ENCODE assay signal across 11 cellular contexts in genomic region chr5:126395198-126395597, GRCh38. TPM values are rescaled to one million over a fixed set of nuclear protein-coding genes. Genes with fewer than 3 reads are reported as not detected.
DNase-seq lines count a peak whose midpoint lies in the region; ATAC-seq and TF ChIP-seq lines count a peak whose summit lies in the region.
"Had no signal": no experiment of that assay in that cellular context is flagged by ENCODE, and none has a peak within 500 bp of the region (broad histone marks: within the 10 kb centered on the region; RNA-seq: fewer than 3 reads in every experiment).

No MANE protein-coding gene starts in this region.

- H3K27me3 ChIP-seq in adipocyte (replicated peaks; ENCODE audit: control insufficient read depth, insufficient read depth, low read length) (no peaks in the 10 kb centered on the region), mesenchymal stem cell (ENCODE audit: control insufficient read depth in 1 of 2, insufficient read depth in 1 of 2, low read length in 2 of 2) (no peaks in the 10 kb centered on the region), vagina (no peaks in the 10 kb centered on the region)

- H2BK12ac ChIP-seq in mesenchymal stem cell (ENCODE audit: low read length in 2 of 2): no peak overlapping the region

- H3K4me2 ChIP-seq in mesenchymal stem cell (ENCODE audit: low read length, poor library complexity, severe bottlenecking): no peak overlapping the region

- H3K9me3 ChIP-seq in adipocyte (ENCODE audit: control insufficient read depth, low read length): peaks cover 11% of the 10 kb centered on the region
- peaks cover 7% of the 10 kb centered on the region for H3K9me3 ChIP-seq in mesenchymal stem cell (ENCODE audit: control insufficient read depth, low read length)
- H3K9me3 ChIP-seq in vagina: no peaks in the 10 kb centered on the region
- H3K9me3 ChIP-seq: prostate gland had no signal

- H3K18ac ChIP-seq in mesenchymal stem cell (ENCODE audit: low read depth in 1 of 2, low read length in 2 of 2): no peak overlapping the region

- no peak overlapping the region for H2AFZ ChIP-seq in mesenchymal stem cell (ENCODE audit: low read depth, low read length)

- intact Hi-C loops in left ventricle myocardium superior (cut with micrococcal nuclease): no loop called here
- intact Hi-C loops in vagina (cut with DNase I): no loop called here

- H4K91ac ChIP-seq in mesenchymal stem cell (ENCODE audit: low read length): no peak overlapping the region

- H3K36me3 ChIP-seq in adipocyte (ENCODE audit: control insufficient read depth, insufficient read depth, low read length, severe bottlenecking) (no peaks in the 10 kb centered on the region), mesenchymal stem cell (ENCODE audit: control insufficient read depth in 1 of 2, insufficient read depth in 2 of 2, low read depth in 1 of 2, low read length in 2 of 2) (no peaks in the 10 kb centered on the region), vagina (no peaks in the 10 kb centered on the region)
- H3K36me3 ChIP-seq: prostate gland had no signal

- DNase-seq in EH (ENCODE audit: low read depth) (peak; percentile 85), adipocyte (ENCODE audit: low read depth) (peak; percentile 68), fibroblast of gingiva (ENCODE audit: low read depth) (peak; percentile 14), mesenchymal stem cell (peak; percentile 70), left ventricle myocardium superior (no peak), vagina (ENCODE audit: extremely low spot score in 2 of 2) (no peak)
- DNase-seq: activated gamma-delta T cell treated with Interleukin-2 at 50 U/mL for 16 hours, erythroblast had no signal

- no peak for TF ChIP-seq POLR2A in vagina (IDR thresholded peaks at IDR 0.05)

- no peak overlapping the region for H3K4ac ChIP-seq in mesenchymal stem cell (ENCODE audit: low read depth in 1 of 2, low read length in 2 of 2)

- no peak for TF ChIP-seq CTCF in vagina (IDR thresholded peaks at IDR 0.05)

- peaks cover 11% of the 10 kb centered on the region for H3K4me1 ChIP-seq in adipocyte (ENCODE audit: control insufficient read depth, insufficient read depth, low read length)
- H3K4me1 ChIP-seq in mesenchymal stem cell (ENCODE audit: control insufficient read depth, insufficient read depth, low read depth, low read length): peaks cover 1% of the 10 kb centered on the region
- no peaks in the 10 kb centered on the region for H3K4me1 ChIP-seq in vagina
- H3K4me1 ChIP-seq: prostate gland had no signal

- H3K27ac ChIP-seq in mesenchymal stem cell (ENCODE audit: low read length, poor library complexity, severe bottlenecking) (no peak overlapping the region), vagina (no peak overlapping the region)
- H3K27ac ChIP-seq: prostate gland had no signal

- no peak for ATAC-seq in left ventricle myocardium superior
- ATAC-seq in HG03565 (IDR thresholded peaks at IDR 0.05; ENCODE audit: unreplicated experiment): no peak
- ATAC-seq in GM21825 (IDR thresholded peaks at IDR 0.05; ENCODE audit: unreplicated experiment): no peak

- H3K9ac ChIP-seq in adipocyte (ENCODE audit: low read length) (peak overlapping the region; percentile 70), mesenchymal stem cell (ENCODE audit: low read length) (no peak overlapping the region)

- peaks cover 9% of the 10 kb centered on the region for H3K79me1 ChIP-seq in mesenchymal stem cell (replicated peaks; ENCODE audit: low read length, poor library complexity, severe bottlenecking)

- WGBS in mesenchymal stem cell: 93% methylated on average over 1 of the region's 2 CpGs

- no peak overlapping the region for H2AK5ac ChIP-seq in mesenchymal stem cell (ENCODE audit: low read length, severe bottlenecking)

- H4K8ac ChIP-seq in mesenchymal stem cell (ENCODE audit: low read length): no peak overlapping the region

- no peak overlapping the region for H3K4me3 ChIP-seq in adipocyte (ENCODE audit: low read length)
- no peak overlapping the region for H3K4me3 ChIP-seq in mesenchymal stem cell (ENCODE audit: insufficient read depth in 1 of 2, low read depth in 1 of 2, low read length in 2 of 2)
- H3K4me3 ChIP-seq in vagina: no peak overlapping the region
- H3K4me3 ChIP-seq: prostate gland had no signal

- no peak overlapping the region for H2BK120ac ChIP-seq in mesenchymal stem cell (ENCODE audit: low read depth, low read length)

- no peak overlapping the region for H3K23ac ChIP-seq in mesenchymal stem cell (ENCODE audit: low read length in 2 of 2)

- H2BK5ac ChIP-seq in mesenchymal stem cell (ENCODE audit: low read depth, low read length, poor library complexity, severe bottlenecking): no peak overlapping the region

- no peak overlapping the region for H3K14ac ChIP-seq in mesenchymal stem cell (ENCODE audit: low read length in 2 of 2)

- no peak overlapping the region for H2BK15ac ChIP-seq in mesenchymal stem cell (ENCODE audit: low read depth, poor library complexity, severe bottlenecking)

RNA-seq across cellular contexts. Expression of gene GRAMD2B, which starts 28.0 kb away (rescaled TPM):
- 26.5 TPM for polyA plus RNA-seq in mesenchymal stem cell (2013, experiment 1 of 2)
- polyA plus RNA-seq in mesenchymal stem cell (2013, experiment 2 of 2): 26.7 TPM
- 35.2 TPM for total RNA-seq in left ventricle myocardium superior
- total RNA-seq in vagina: 76.9 TPM

Comparison
In these comparisons a context has a peak if more than half of its experiments do, and no peak if none do; other contexts are left out.
1. DNase-seq: peak in EH (single experiment), adipocyte (single experiment), fibroblast of gingiva (single experiment) and mesenchymal stem cell (single experiment); none in left ventricle myocardium superior (single experiment) and vagina (0 of 2).